ENCODE assay signal across 9 cellular contexts in the genomic region with DNA sequence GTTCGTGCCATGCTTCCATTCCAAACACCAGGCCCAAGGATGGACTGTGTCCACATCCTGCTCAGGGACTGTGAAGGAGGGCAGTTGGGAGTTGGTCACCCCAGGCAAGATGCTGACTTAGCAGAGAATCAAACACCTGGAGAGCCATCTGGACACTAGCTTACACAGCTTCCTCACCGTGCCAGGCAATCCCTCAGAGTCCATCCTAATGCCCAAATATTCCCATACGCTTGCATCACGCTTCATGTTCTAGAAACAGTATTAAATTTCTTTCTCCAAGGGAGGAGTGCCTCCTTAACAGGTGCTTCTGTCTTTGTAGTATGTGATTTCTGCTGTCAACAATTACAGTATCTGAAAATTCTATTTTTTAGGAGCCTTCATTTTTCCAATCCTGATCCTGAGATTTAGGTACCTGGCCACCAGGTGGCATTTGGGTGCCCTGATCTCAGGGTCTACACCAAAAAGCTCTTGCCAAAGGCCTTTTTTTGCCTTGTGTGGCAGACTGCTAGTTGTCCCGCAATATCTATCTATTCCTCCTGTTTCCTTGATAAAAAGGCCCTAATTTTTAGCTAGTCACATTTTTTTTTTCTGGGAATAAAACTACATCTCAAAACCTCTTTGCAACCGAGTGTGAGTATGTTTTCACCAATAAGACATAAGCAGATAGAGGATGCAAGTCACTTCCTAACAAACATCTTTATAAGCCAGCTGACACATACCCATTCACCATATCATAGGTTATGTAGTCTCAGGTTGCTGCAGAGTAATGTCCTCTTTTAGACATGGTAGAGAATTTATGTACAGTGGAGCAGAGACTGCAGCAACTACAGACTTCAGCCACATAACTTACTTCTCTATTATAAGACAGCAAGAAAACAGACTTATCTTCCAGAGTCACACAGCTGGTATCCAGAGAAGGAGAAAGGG.
DNase-seq lines count a peak whose midpoint lies in the region; ATAC-seq and TF ChIP-seq lines count a peak whose summit lies in the region.
"Had no signal": no experiment of that assay in that cellular context is flagged by ENCODE, and none has a peak within 500 bp of the region (broad histone marks: within the 10 kb centered on the region; RNA-seq: fewer than 3 reads in every experiment).

No MANE protein-coding gene starts in this region.

- peak; percentile 27 for DNase-seq in NCI-H345 (lab: John Stamatoyannopoulos, UW)
- no peak for DNase-seq in NCI-H345 treated with DMSO at 0.1 percent for 48 hours (lab: John Stamatoyannopoulos, UW; ENCODE audit: unreplicated experiment)
- peak; percentile 57 for DNase-seq in NCI-H2171 treated with DMSO at 0.1 percent for 48 hours (lab: John Stamatoyannopoulos, UW)
- peak; percentile 37 for DNase-seq in epithelial cell of esophagus (ENCODE audit: low read depth)
- DNase-seq in psoas muscle: no peak
- no peak for DNase-seq in activated gamma-delta T cell treated with Interleukin-2 at 50 U/mL for 16 hours
- no peak for DNase-seq in ecto neural progenitor cell (ENCODE audit: low spot score)

- peaks cover 6 to 30% of the 10 kb centered on the region in 2 donors for H3K36me3 ChIP-seq in psoas muscle (ENCODE audit: insufficient read depth in 1 of 2, low read depth in 1 of 2)

- H3K27me3 ChIP-seq in psoas muscle (ENCODE audit: insufficient read depth in 3 of 3, low read length in 2 of 3): no peaks in the 10 kb centered on the region
- H3K27me3 ChIP-seq: BLaER1 had no signal

- H3K9me3 ChIP-seq in psoas muscle: no peaks in the 10 kb centered on the region
- H3K9me3 ChIP-seq: BLaER1 had no signal

- peak overlapping the region; percentile 64 for H3K27ac ChIP-seq in psoas muscle
- H3K27ac ChIP-seq: BLaER1 had no signal

- no peak overlapping the region for H3K4me3 ChIP-seq in epithelial cell of esophagus (ENCODE audit: low read length)
- H3K4me3 ChIP-seq in psoas muscle: no peak overlapping the region
- H3K4me3 ChIP-seq: BLaER1 had no signal

- peaks cover 45% of the 10 kb centered on the region for H3K4me1 ChIP-seq in psoas muscle
- H3K4me1 ChIP-seq: BLaER1 had no signal

- 49 to 84% (median 62%) methylated on average over 6 of the region's 6 CpGs for whole genome bisulfite sequencing in psoas muscle, 3 donors

- ATAC-seq in psoas muscle: peak; percentile 45 to 71 (median 60)
- no peak for ATAC-seq in HG02610 (IDR thresholded peaks at IDR 0.05; ENCODE audit: unreplicated experiment)

- TF ChIP-seq CTCF in epithelial cell of esophagus (IDR thresholded peaks at IDR 0.05; ENCODE audit: insufficient read depth, low read depth, low read length, missing control alignments) (peak; percentile 66), psoas muscle (IDR thresholded peaks at IDR 0.05) (peak; percentile 47)

- intact Hi-C loops in psoas muscle (cut with DNase I): loop anchor here (2.0 to 5.0 kb wide), 2 partner anchors 44 to 85 kb away; a partner anchor contains a TSS

Comparison
In these comparisons a context has a peak if more than half of its experiments do, and no peak if none do; other contexts are left out.
1. DNase-seq: peak in NCI-H345 (single experiment), NCI-H2171 treated with DMSO at 0.1 percent for 48 hours (single experiment) and epithelial cell of esophagus (single experiment); none in NCI-H345 treated with DMSO at 0.1 percent for 48 hours (single experiment), psoas muscle (0 of 2), activated gamma-delta T cell treated with Interleukin-2 at 50 U/mL for 16 hours (single experiment) and ecto neural progenitor cell (single experiment).